Comparison of ENCODE assay signal across 8 cellular contexts in the genomic region with DNA sequence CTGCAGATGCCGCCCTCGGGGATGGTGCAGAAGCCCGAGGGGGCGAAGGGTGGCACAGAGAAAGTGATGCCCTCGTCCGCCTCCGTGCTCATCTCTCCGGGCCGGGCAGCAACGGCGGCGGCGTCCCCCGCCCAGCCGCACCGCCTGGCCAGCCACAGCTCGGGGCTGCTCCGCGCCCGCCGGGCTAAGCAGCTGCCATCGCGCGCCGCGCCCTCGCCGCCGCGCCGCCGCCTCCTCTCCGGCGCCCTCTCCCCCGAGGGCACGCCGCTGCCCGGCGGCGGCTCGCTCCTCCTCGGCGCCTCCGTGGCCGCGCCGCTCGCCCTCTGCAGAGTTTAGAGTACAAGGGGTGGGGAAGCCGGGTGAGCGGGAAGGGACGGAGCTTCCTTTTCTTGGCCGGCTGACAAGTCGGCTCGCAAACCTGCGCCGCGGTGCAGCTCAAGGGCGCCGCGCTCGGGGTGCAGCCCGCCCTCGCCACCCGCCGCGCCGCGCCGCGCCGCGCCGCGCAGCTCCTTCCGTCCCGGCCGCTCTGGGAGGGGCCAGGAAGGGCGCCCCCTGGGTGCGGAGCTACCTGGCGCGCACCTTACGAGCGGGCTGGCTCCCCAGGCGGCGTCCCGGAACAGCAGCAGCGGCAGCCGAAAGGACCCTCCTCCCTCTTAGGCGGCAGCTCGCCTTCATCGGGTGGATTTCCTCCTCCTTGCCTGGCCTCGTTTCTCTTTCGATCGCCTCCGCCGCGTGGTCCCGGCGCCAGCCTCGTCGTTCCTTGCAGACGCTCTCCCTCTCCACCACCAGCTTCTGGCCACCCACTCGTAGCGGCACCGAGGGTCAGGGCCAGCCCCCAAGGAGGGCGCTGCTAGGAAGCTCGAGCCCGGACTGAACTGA. TPM values are rescaled to one million over a fixed set of nuclear protein-coding genes. Genes with fewer than 3 reads are reported as not detected.
DNase-seq lines count a peak whose midpoint lies in the region; ATAC-seq, FAIRE-seq and TF ChIP-seq lines count a peak whose summit lies in the region.

MAP3K5 (minus strand) TSS at position 412 of the 879 bp plus-strand sequence; CDS start at position 92, 320 bp downstream.

- ATAC-seq in pancreas = peak; percentile 81 to 87 (median 86)

- H3K9me3 ChIP-seq in H9 (ENCODE audit: control insufficient read depth, low read depth, low read length) = no peaks in the 10 kb centered on the region
- H3K9me3 ChIP-seq in SK-N-MC (ENCODE audit: low read depth, low read length) = no peaks in the 10 kb centered on the region
- no peaks in the 10 kb centered on the region for H3K9me3 ChIP-seq in pancreas
- no peaks in the 10 kb centered on the region for H3K9me3 ChIP-seq in thymus (ENCODE audit: control insufficient read depth)

- 0 out of 7 replicates have a peak within 1 kb of the TSS, but pooled peaks of 1 of the 3 experiments have one; percentile 21 for H3K27ac Mint-ChIP-seq in H9
- H3K27ac Mint-ChIP-seq in activated naive CD4-positive, alpha-beta T cell treated with anti-CD3 and anti-CD28 coated beads, Interleukin-2, amount 10 ng/mL, durations not matched to agents 7 days and 5 days = peak within 1 kb of the TSS; percentile 96

- no peak within 1 kb of the TSS for H3K27ac ChIP-seq in H9 (ENCODE audit: insufficient read length, low read depth, low read length)
- H3K27ac ChIP-seq in SK-N-MC = peak within 1 kb of the TSS; percentile 84
- H3K27ac ChIP-seq in pancreas = peak within 1 kb of the TSS; percentile 95 to 99 (median 98)
- peak within 1 kb of the TSS; percentile 88 for H3K27ac ChIP-seq in thymus (ENCODE audit: low read depth)

- H2BK15ac ChIP-seq in H9 (ENCODE audit: low read depth, low read length) = no peak within 1 kb of the TSS

- H3K9ac ChIP-seq in H9 (ENCODE audit: extremely low read depth, insufficient read length, low read length) (no peak within 1 kb of the TSS), SK-N-MC (ENCODE audit: insufficient read length) (peak within 1 kb of the TSS; percentile 92)

- H4K5ac ChIP-seq in H9 (ENCODE audit: insufficient read length, low read depth, low read length) = no peak within 1 kb of the TSS

- H3K4me1 ChIP-seq in H9 (ENCODE audit: insufficient read depth, low read length) (no peaks in the 10 kb centered on the region), pancreas (peaks cover 2 to 14% (median 6%) of the 10 kb centered on the region in 3 donors), thymus (ENCODE audit: control insufficient read depth, insufficient read depth, low read length) (peaks cover 9% of the 10 kb centered on the region)

- peak within 1 kb of the TSS; percentile 81; the same call in 1 of the 2 replicates for H3K14ac ChIP-seq in H9 (ENCODE audit: insufficient read depth, low read length)

- H4K8ac ChIP-seq in H9 (replicated peaks; ENCODE audit: insufficient read length, low read depth, low read length) = no peak within 1 kb of the TSS

- no peak within 1 kb of the TSS for H2BK20ac ChIP-seq in H9 (ENCODE audit: low read depth, low read length, poor library complexity, severe bottlenecking)

- DNase-seq in GM04504 (ENCODE audit: low read depth) (peak; percentile 42), H9 (peak; percentile 79), M059J (ENCODE audit: low read depth) (peak; percentile 89), SK-N-MC (ENCODE audit: low read depth, low spot score) (no peak), glomerular visceral epithelial cell (ENCODE audit: extremely low spot score) (peak; percentile 87), pancreas (peak; percentile 88 to 96 (median 94))
- DNase-seq in activated naive CD4-positive, alpha-beta T cell treated with anti-CD3 and anti-CD28 coated beads, Interleukin-2, amount 10 ng/mL, durations not matched to agents 7 days and 5 days = peak; percentile 93

- CTCF ChIA-PET in activated naive CD4-positive, alpha-beta T cell treated with anti-CD3 and anti-CD28 coated beads, Interleukin-2, amount 10 ng/mL, durations not matched to agents 7 days and 5 days (lab: Charles Lee) = interaction anchor here (0.7 to 9.6 kb wide), 56 partner anchors 8 to 475 kb away, joined by 3 to 426 read pairs (median 5); no protein-coding TSS in a partner anchor

- H3K36me3 Mint-ChIP-seq in H9 (ENCODE audit: insufficient read depth in 1 of 3, low read depth in 3 of 3) = peaks cover 0 to 2% (median 0%) of the 10 kb centered on the region in 3 experiments; a peak in 1 of 7 replicates
- peaks cover 17% of the 10 kb centered on the region for H3K36me3 Mint-ChIP-seq in activated naive CD4-positive, alpha-beta T cell treated with anti-CD3 and anti-CD28 coated beads, Interleukin-2, amount 10 ng/mL, durations not matched to agents 7 days and 5 days

- H3K4me3 ChIP-seq in SK-N-MC (peak within 1 kb of the TSS; percentile 100), pancreas (peak within 1 kb of the TSS; percentile 62 to 91 (median 86)), thymus (ENCODE audit: low read length) (peak within 1 kb of the TSS; percentile 59)

- H3K36me3 ChIP-seq in SK-N-MC (ENCODE audit: insufficient read depth, low read length) (peaks cover 4% of the 10 kb centered on the region; the same call in 1 of the 2 replicates), pancreas (no peaks in the 10 kb centered on the region), thymus (ENCODE audit: control insufficient read depth, insufficient read depth) (no peaks in the 10 kb centered on the region)

- no peaks in the 10 kb centered on the region for H3K79me1 ChIP-seq in H9 (ENCODE audit: insufficient read depth, low read depth, low read length, poor library complexity, severe bottlenecking)

- H4K20me1 ChIP-seq in H9 (ENCODE audit: control insufficient read depth, insufficient read depth, insufficient read length) = no peaks in the 10 kb centered on the region

- peak within 1 kb of the TSS; percentile 62 for H3K4me2 ChIP-seq in H9 (ENCODE audit: insufficient read depth, insufficient read length, low read length)

- H3K56ac ChIP-seq in H9 (ENCODE audit: insufficient read length, low read depth, low read length) = no peak within 1 kb of the TSS

- no peak within 1 kb of the TSS for H2AFZ ChIP-seq in H9 (ENCODE audit: low read length)

- intact Hi-C loops in pancreas (cut with DNase I) = loop anchor here in 2 of 3 donors (5.0 to 10.0 kb wide), 2 partner anchors 145 to 208 kb away; no protein-coding TSS in a partner anchor

- no peaks in the 10 kb centered on the region; a peak in 1 of 5 replicates for H3K9me3 Mint-ChIP-seq in H9
- peaks cover 3% of the 10 kb centered on the region for H3K9me3 Mint-ChIP-seq in activated naive CD4-positive, alpha-beta T cell treated with anti-CD3 and anti-CD28 coated beads, Interleukin-2, amount 10 ng/mL, durations not matched to agents 7 days and 5 days

- TF ChIP-seq CTCF in H9 (conservative IDR thresholded peaks at IDR 0.05) (no peak), pancreas (IDR thresholded peaks at IDR 0.05) (peak; percentile 6 to 30 (median 18))

- H2BK120ac ChIP-seq in H9 (ENCODE audit: low read depth, low read length, poor library complexity, severe bottlenecking) = no peak within 1 kb of the TSS

- H2BK5ac ChIP-seq in H9 (ENCODE audit: insufficient read length, low read length) = no peak within 1 kb of the TSS

- no peak within 1 kb of the TSS for H3K4ac ChIP-seq in H9 (ENCODE audit: low read depth, low read length)

- no peak within 1 kb of the TSS for H3K23ac ChIP-seq in H9 (ENCODE audit: insufficient read length, low read depth, low read length)

- H3K79me2 ChIP-seq in H9 (ENCODE audit: insufficient read depth, low read length) = no peaks in the 10 kb centered on the region

- H3T11ph ChIP-seq in H9 (ENCODE audit: low read length) = no peak within 1 kb of the TSS

- H3K27me3 Mint-ChIP-seq in H9 (ENCODE audit: low read depth) = peaks cover 63% of the 10 kb centered on the region
- H3K27me3 Mint-ChIP-seq in activated naive CD4-positive, alpha-beta T cell treated with anti-CD3 and anti-CD28 coated beads, Interleukin-2, amount 10 ng/mL, durations not matched to agents 7 days and 5 days = peaks cover 3% of the 10 kb centered on the region

- WGBS in H9 (ENCODE audit: extremely low coverage, insufficient read length, low lambda C conversion rate) = no CpG with 5 or more reads among the region's 108 CpGs
- WGBS in pancreas, 2 donors = 0% methylated on average over 66 to 108 of the region's 108 CpGs
- under 1% methylated on average over 108 of the region's 108 CpGs for WGBS in thymus

- H4K91ac ChIP-seq in H9 (ENCODE audit: insufficient read length, low read depth, low read length) = no peak within 1 kb of the TSS

- H2BK12ac ChIP-seq in H9 (ENCODE audit: insufficient read length, low read depth, low read length) = no peak within 1 kb of the TSS

- H3K18ac ChIP-seq in H9 (ENCODE audit: insufficient read length, low read depth, low read length) = no peak within 1 kb of the TSS

- peaks cover 5% of the 10 kb centered on the region for H3K23me2 ChIP-seq in H9 (ENCODE audit: insufficient read length, low read depth, low read length, poor library complexity, severe bottlenecking)

- H3K4me1 Mint-ChIP-seq in H9 = peaks cover 12% of the 10 kb centered on the region in 2 experiments
- peaks cover 37% of the 10 kb centered on the region for H3K4me1 Mint-ChIP-seq in activated naive CD4-positive, alpha-beta T cell treated with anti-CD3 and anti-CD28 coated beads, Interleukin-2, amount 10 ng/mL, durations not matched to agents 7 days and 5 days

- peak within 1 kb of the TSS; percentile 81 to 89 for H3K4me3 Mint-ChIP-seq in H9
- peak within 1 kb of the TSS; percentile 90 for H3K4me3 Mint-ChIP-seq in activated naive CD4-positive, alpha-beta T cell treated with anti-CD3 and anti-CD28 coated beads, Interleukin-2, amount 10 ng/mL, durations not matched to agents 7 days and 5 days

- H3K27me3 ChIP-seq in H9 (ENCODE audit: insufficient read depth, low read length) = peaks cover 9% of the 10 kb centered on the region; the same call in 1 of the 2 replicates
- no peaks in the 10 kb centered on the region for H3K27me3 ChIP-seq in pancreas
- H3K27me3 ChIP-seq in thymus (ENCODE audit: control insufficient read depth, insufficient read depth) = no peaks in the 10 kb centered on the region

- no peak for FAIRE-seq in pancreas (lab: Jason Lieb, UNC)

- no peak within 1 kb of the TSS for H2AK5ac ChIP-seq in H9 (ENCODE audit: insufficient read length, low read length)

RNA-seq across cellular contexts. Expression of gene MAP3K5, which starts in this region (rescaled TPM):
- total RNA-seq in H9 (2021) (1.6 and 1.7 TPM in 2 replicates), pancreas (10 to 100 TPM; 15.7 to 28.6 (median 20.0) TPM)
- 9.0 and 14.0 TPM in 2 replicates for total RNA-seq in M059J (2014; rRNA removed; shearing (Covaris generic))
- polyA plus RNA-seq in pancreas (1 to 10 TPM; 6.7 to 7.0 TPM), thymus (23.0 TPM)
